8 cellular contexts compared by ENCODE assay signal in genomic region chr12:130013771-130014484, GRCh38.
DNase-seq lines count a peak whose midpoint lies in the region; ATAC-seq, FAIRE-seq and TF ChIP-seq lines count a peak whose summit lies in the region.

No MANE protein-coding gene starts in this region.

- H3K27me3 ChIP-seq in astrocyte (ENCODE audit: insufficient read depth, low read length) = peaks cover 4% of the 10 kb centered on the region
- peaks cover 50% of the 10 kb centered on the region for H3K27me3 ChIP-seq in iPS-20b (ENCODE audit: insufficient read depth, low read length)

- H2AFZ ChIP-seq in astrocyte (ENCODE audit: low read depth, low read length) = peak overlapping the region; percentile 30

- no peaks in the 10 kb centered on the region for H3K36me3 Mint-ChIP-seq in astrocyte (ENCODE audit: low read depth, unreplicated experiment)

- H3K9me3 ChIP-seq in astrocyte (ENCODE audit: insufficient read depth, low read depth, low read length) = no peaks in the 10 kb centered on the region
- H3K9me3 ChIP-seq in iPS-20b (ENCODE audit: insufficient read depth, low read depth, low read length) = no peaks in the 10 kb centered on the region

- peak overlapping the region; percentile 40 for H3K4me2 ChIP-seq in astrocyte (ENCODE audit: low read length)

- H3K4me1 ChIP-seq in astrocyte (ENCODE audit: insufficient read depth, low read length) = no peaks in the 10 kb centered on the region
- H3K4me1 ChIP-seq in iPS-20b (ENCODE audit: insufficient read depth, low read length) = peaks cover 11% of the 10 kb centered on the region; the same call in 1 of the 2 replicates

- peaks cover 13% of the 10 kb centered on the region for H3K9me3 Mint-ChIP-seq in astrocyte (ENCODE audit: unreplicated experiment)

- H3K9ac ChIP-seq in astrocyte (ENCODE audit: low read length) = no peak overlapping the region
- H3K9ac ChIP-seq in iPS-20b (ENCODE audit: low read depth, low read length) = no peak overlapping the region

- H3K79me2 ChIP-seq in astrocyte (ENCODE audit: insufficient read depth, low read length) = no peaks in the 10 kb centered on the region

- no peaks in the 10 kb centered on the region for H3K27me3 Mint-ChIP-seq in astrocyte (ENCODE audit: low read depth, unreplicated experiment)

- no peak for FAIRE-seq in astrocyte (lab: Jason Lieb, UNC)

- ATAC-seq in Right ventricle myocardium superior (ENCODE audit: poor library complexity) (no peak), Right ventricle myocardium inferior (no peak), HG03342 (IDR thresholded peaks at IDR 0.05; ENCODE audit: unreplicated experiment) (peak; percentile 74)

- H3K27ac ChIP-seq in astrocyte (ENCODE audit: low read depth, low read length) (no peak overlapping the region), iPS-20b (ENCODE audit: low read length) (no peak overlapping the region)

- DNase-seq in Right ventricle myocardium superior (peak; percentile 49), Right ventricle myocardium inferior (ENCODE audit: missing footprints) (no peak), NCI-H82 treated with DMSO at 0.1 percent for 48 hours (lab: John Stamatoyannopoulos, UW; ENCODE audit: unreplicated experiment) (peak; percentile 21), astrocyte (ENCODE audit: low read depth) (no peak), HPDE6-E6E7 (ENCODE audit: extremely low spot score) (no peak)
- peak in 3 of 4 experiments; percentile 4 to 20 (median 18) for DNase-seq in stimulated activated CD4-positive, alpha-beta T cell treated with anti-CD3 and anti-CD28 coated beads, Interleukin-1b, Interleukin-23, amount 100 ng/mL, for 24 hours (ENCODE audit: low read depth in 4 of 4, low spot score in 1 of 4)

- H3K4me3 ChIP-seq in astrocyte (ENCODE audit: insufficient read depth, low read depth, low read length) = no peak overlapping the region
- H3K4me3 ChIP-seq in iPS-20b (ENCODE audit: low read length) = peak overlapping the region; percentile 48; the same call in 1 of the 2 replicates

- H3K4me1 Mint-ChIP-seq in astrocyte (ENCODE audit: low read depth, unreplicated experiment) = no peaks in the 10 kb centered on the region

- H3K4me3 Mint-ChIP-seq in astrocyte (ENCODE audit: unreplicated experiment) = no peak overlapping the region

- intact Hi-C loops in Right ventricle myocardium superior (cut with DNase I) (no loop called here), Right ventricle myocardium inferior (cut with DNase I) (no loop called here)

- H3K27ac Mint-ChIP-seq in astrocyte (ENCODE audit: unreplicated experiment) = no peak overlapping the region

- no peaks in the 10 kb centered on the region for H4K20me1 ChIP-seq in astrocyte (ENCODE audit: insufficient read depth, low read length)

- peak; percentile 49 for TF ChIP-seq CTCF in astrocyte (IDR thresholded peaks at IDR 0.05; ENCODE audit: insufficient read depth, low read depth, low read length)

- H3K36me3 ChIP-seq in astrocyte (ENCODE audit: insufficient read depth, low read length) (no peaks in the 10 kb centered on the region), iPS-20b (ENCODE audit: insufficient read depth, low read depth, low read length) (no peaks in the 10 kb centered on the region)

Comparison
In these comparisons a context has a peak if more than half of its experiments do, and no peak if none do; other contexts are left out.
1. DNase-seq: peak in Right ventricle myocardium superior (single experiment), NCI-H82 treated with DMSO at 0.1 percent for 48 hours (single experiment) and stimulated activated CD4-positive, alpha-beta T cell treated with anti-CD3 and anti-CD28 coated beads, Interleukin-1b, Interleukin-23, amount 100 ng/mL, for 24 hours (3 of 4); none in Right ventricle myocardium inferior (single experiment), astrocyte (single experiment) and HPDE6-E6E7 (single experiment).